In the genomic region with DNA sequence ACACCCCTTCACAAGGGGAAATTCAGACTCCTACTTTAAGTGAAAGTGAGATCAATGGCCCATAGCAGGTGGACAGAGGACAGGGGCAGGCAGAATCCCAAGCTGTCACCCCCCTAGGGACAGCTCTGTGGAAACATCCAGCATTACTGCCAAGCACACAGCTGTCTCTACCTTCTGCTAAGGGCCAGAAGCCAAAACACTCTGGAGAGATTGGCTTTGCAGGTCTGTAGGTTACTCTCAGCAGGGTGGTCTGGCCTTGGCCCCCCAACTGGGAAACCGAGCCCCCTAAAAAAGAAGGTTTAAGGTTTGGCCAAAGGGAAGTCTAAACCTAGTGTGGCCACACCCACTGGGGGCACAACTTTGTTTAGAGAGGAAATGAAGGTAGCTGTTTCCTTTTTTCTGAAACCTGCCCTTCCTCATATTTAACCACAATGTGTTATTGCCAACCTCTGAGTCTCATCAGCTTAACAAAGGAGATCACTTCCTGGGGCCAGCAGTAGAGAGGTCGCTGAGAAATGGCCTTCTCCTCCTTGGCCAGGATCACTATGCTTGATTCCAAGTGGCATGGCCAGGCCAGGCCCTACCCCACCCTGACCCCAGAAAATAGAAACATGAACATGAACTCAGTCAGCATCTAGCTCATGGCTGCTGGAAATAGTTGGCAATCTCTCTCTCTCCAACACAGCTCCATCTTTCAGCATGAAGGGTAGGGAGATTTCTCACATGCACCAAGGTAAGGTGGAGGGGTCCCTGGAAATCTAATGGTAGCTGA, we compare ENCODE assay signal across 7 cellular contexts. TPM values are rescaled to one million over a fixed set of nuclear protein-coding genes. Genes with fewer than 3 reads are reported as not detected.
DNase-seq lines count a peak whose midpoint lies in the region; ATAC-seq, FAIRE-seq and TF ChIP-seq lines count a peak whose summit lies in the region.

No MANE protein-coding gene starts in this region.

- H3K79me1 ChIP-seq in IMR-90 (ENCODE audit: low read depth in 1 of 2, low read length in 2 of 2) = 0 out of 4 replicates have a peak, but pooled peaks cover 0 to 6% of the 10 kb centered on the region in 2 experiments

- H2BK15ac ChIP-seq in IMR-90 (ENCODE audit: low read depth, low read length) = no peak overlapping the region

- dilution Hi-C loops in IMR-90 (cut with HindIII; ENCODE audit: low sequenced_read_pairs, unreplicated experiment) = no loop called here

- WGBS in IMR-90 (ENCODE audit: extremely low coverage in 2 of 2, insufficient read length in 1 of 2), 2 experiments = no CpG with 5 or more reads among the region's 2 CpGs
- WGBS in K562 (ENCODE audit: insufficient coverage, low coverage, missing lambda C conversion rate) = 4% methylated on average over 2 of the region's 2 CpGs

- H4K91ac ChIP-seq in IMR-90 (ENCODE audit: insufficient read depth, low read depth, low read length) = no peak overlapping the region

- in situ Hi-C loops in IMR-90 (cut with MboI; ENCODE audit: low sequenced_read_pairs) (loop anchor here (10.0 kb wide), 1 partner anchor 49 kb away; no protein-coding TSS in a partner anchor), K562 (cut with MboI) (no loop called here)

- no peak overlapping the region for H2BK120ac ChIP-seq in IMR-90 (ENCODE audit: low read depth, low read length)

- TF ChIP-seq POLR2A in IMR-90 (IDR thresholded peaks at IDR 0.05; ENCODE audit: low read depth, low read length) = no peak
- TF ChIP-seq POLR2A in K562 (conservative IDR thresholded peaks at IDR 0.05) = no peak

- peak overlapping the region; percentile 12; the same call in 1 of the 2 replicates for H3K23ac ChIP-seq in IMR-90 (ENCODE audit: low read depth, low read length)

- no peaks in the 10 kb centered on the region for H3K9me1 ChIP-seq in IMR-90 (ENCODE audit: insufficient read depth, low read length)
- H3K9me1 ChIP-seq in K562 (ENCODE audit: control insufficient read depth, insufficient read depth, low read length) = no peaks in the 10 kb centered on the region

- H3K4me3 ChIP-seq in IMR-90 (ENCODE audit: insufficient read depth, low read depth, low read length) = no peak overlapping the region
- H3K4me3 ChIP-seq in OCI-LY7 (ENCODE audit: low read depth, low read length, poor library complexity, severe bottlenecking) = peak overlapping the region; percentile 43
- H3K4me3 ChIP-seq in K562 = no peak overlapping the region

- H2AFZ ChIP-seq in IMR-90 (replicated peaks; ENCODE audit: low read length, poor library complexity) (no peak overlapping the region), OCI-LY7 (ENCODE audit: low read length) (peak overlapping the region; percentile 85), K562 (ENCODE audit: low read depth, low read length) (no peak overlapping the region)

- FAIRE-seq in K562 (lab: Jason Lieb, UNC) = no peak

- H3K18ac ChIP-seq in IMR-90 (ENCODE audit: low read depth, low read length) = no peak overlapping the region

- no peak overlapping the region for H3K14ac ChIP-seq in IMR-90 (replicated peaks; ENCODE audit: low read depth, low read length)

- H3K4ac ChIP-seq in IMR-90 (ENCODE audit: low read depth, low read length) = no peak overlapping the region

- no peak overlapping the region for H2AK9ac ChIP-seq in IMR-90 (replicated peaks; ENCODE audit: low read depth, low read length, poor library complexity)

- H3K4me2 ChIP-seq in IMR-90 (ENCODE audit: low read depth, low read length) (no peak overlapping the region), OCI-LY7 (ENCODE audit: low read length) (peak overlapping the region; percentile 75), K562 (ENCODE audit: insufficient read depth, low read length) (no peak overlapping the region)

- H3K27me3 ChIP-seq in IMR-90 (ENCODE audit: control insufficient read depth, insufficient read depth, low read length) (no peaks in the 10 kb centered on the region), K562 (ENCODE audit: control insufficient read depth in 2 of 2, insufficient read depth in 2 of 2, low read length in 2 of 2) (peaks cover 15 to 25% of the 10 kb centered on the region in 2 experiments; a peak in 4 of 5 replicates)

- H4K20me1 ChIP-seq in IMR-90 (ENCODE audit: insufficient read depth, low read length) (no peaks in the 10 kb centered on the region; the same call in 1 of the 2 replicates), OCI-LY7 (ENCODE audit: insufficient read depth, low read length) (no peaks in the 10 kb centered on the region), K562 (replicated peaks; ENCODE audit: control insufficient read depth, insufficient read depth, low read length) (peaks cover 20% of the 10 kb centered on the region)

- no peak overlapping the region for H2AK5ac ChIP-seq in IMR-90 (ENCODE audit: low read depth, low read length)

- no peak for TF ChIP-seq EP300 in K562 (IDR thresholded peaks at IDR 0.05; ENCODE audit: low read length)

- intact Hi-C loops in IMR-90 (cut with micrococcal nuclease) = no loop called here
- intact Hi-C loops in OCI-LY7 (cut with micrococcal nuclease; ENCODE audit: unreplicated experiment) = loop anchor here (1.0 kb wide), 1 partner anchor 33 kb away; no protein-coding TSS in a partner anchor
- intact Hi-C loops in K562 (cut with micrococcal nuclease) = no loop called here

- H3K79me2 ChIP-seq in OCI-LY7 (ENCODE audit: insufficient read depth, low read depth, low read length) (no peaks in the 10 kb centered on the region), K562 (ENCODE audit: control insufficient read depth, insufficient read depth, low read length) (no peaks in the 10 kb centered on the region)

- H4K5ac ChIP-seq in IMR-90 (ENCODE audit: low read depth, low read length) = no peak overlapping the region

- H3K36me3 ChIP-seq in IMR-90 (ENCODE audit: control insufficient read depth, insufficient read depth, low read length) (peaks cover 34% of the 10 kb centered on the region), OCI-LY7 (ENCODE audit: insufficient read depth, low read length) (no peaks in the 10 kb centered on the region), K562 (ENCODE audit: control insufficient read depth, insufficient read depth, low read length) (no peaks in the 10 kb centered on the region)

- no peak overlapping the region for H4K8ac ChIP-seq in IMR-90 (ENCODE audit: low read depth in 2 of 2, low read length in 2 of 2)

- no peak overlapping the region for H3K27ac ChIP-seq in IMR-90 (ENCODE audit: insufficient read depth, low read length)
- peak overlapping the region; percentile 86 for H3K27ac ChIP-seq in OCI-LY7 (ENCODE audit: low read depth, low read length, poor library complexity, severe bottlenecking)
- H3K27ac ChIP-seq in K562 (ENCODE audit: extremely low read depth, low read depth, low read length) = no peak overlapping the region

- TF ChIP-seq CTCF in IMR-90 (conservative IDR thresholded peaks at IDR 0.05; ENCODE audit: low read depth, low read length) = no peak
- no peak for TF ChIP-seq CTCF in OCI-LY7 (conservative IDR thresholded peaks at IDR 0.05; ENCODE audit: low read length)
- no peak for TF ChIP-seq CTCF in K562 (IDR thresholded peaks at IDR 0.05 in 2 of 3, conservative IDR thresholded peaks at IDR 0.05 in 1 of 3; ENCODE audit: insufficient read depth in 2 of 3, low read depth in 1 of 3, low read length in 3 of 3)

- H3K9ac ChIP-seq in IMR-90 (ENCODE audit: low read depth, low read length) = no peak overlapping the region
- no peak overlapping the region for H3K9ac ChIP-seq in K562 (ENCODE audit: insufficient read depth in 1 of 2, low read depth in 2 of 2, low read length in 2 of 2)

- ATAC-seq in IMR-90 (ENCODE audit: low read depth) (no peak), K562 (no peak), GM19467 (IDR thresholded peaks at IDR 0.05; ENCODE audit: unreplicated experiment) (no peak), HG03025 (IDR thresholded peaks at IDR 0.05; ENCODE audit: low FRiP score, unreplicated experiment) (no peak)

- no peaks in the 10 kb centered on the region for H3K9me3 ChIP-seq in IMR-90 (ENCODE audit: control insufficient read depth, insufficient read depth, low read length)
- no peaks in the 10 kb centered on the region for H3K9me3 ChIP-seq in OCI-LY7 (ENCODE audit: low read length)
- no peaks in the 10 kb centered on the region for H3K9me3 ChIP-seq in K562 (replicated peaks; ENCODE audit: control insufficient read depth, insufficient read depth, low read depth, low read length)

- H3K4me1 ChIP-seq in IMR-90 (ENCODE audit: control insufficient read depth, insufficient read depth, low read length) = peaks cover 5% of the 10 kb centered on the region; the same call in 1 of the 2 replicates
- peaks cover 25% of the 10 kb centered on the region for H3K4me1 ChIP-seq in OCI-LY7 (ENCODE audit: insufficient read depth, low read length, poor library complexity, severe bottlenecking)
- peaks cover 0 to 3% of the 10 kb centered on the region in 2 experiments; a peak in 2 of 5 replicates for H3K4me1 ChIP-seq in K562 (replicated peaks in 1 of 2; ENCODE audit: control insufficient read depth in 2 of 2, insufficient read depth in 2 of 2, low read length in 2 of 2)

- DNase-seq in IMR-90 (no peak), OCI-LY7 (ENCODE audit: low spot score) (peak; percentile 86), K562 (ENCODE audit: extremely low read depth in 1 of 4, low spot score in 3 of 4) (no peak), NCI-H2029 treated with DMSO at 0.1 percent for 48 hours (lab: John Stamatoyannopoulos, UW) (no peak)
- peak; percentile 43 for DNase-seq in stimulated activated CD8-positive, alpha-beta memory T cell treated with anti-CD3 and anti-CD28 coated beads, Interleukin-4, amount 100 ng/mL, for 48 hours

- CTCF ChIA-PET in IMR-90 (lab: Yijun Ruan, JAX) (no interaction called here), OCI-LY7 (lab: Charles Lee; ENCODE audit: unreplicated experiment) (interaction anchor here (0.5 to 1.4 kb wide), 5 partner anchors 8 to 110 kb away, joined by 3 to 4 read pairs (median 3); no protein-coding TSS in a partner anchor), K562 (lab: Yijun Ruan, JAX; ENCODE audit: low intra/inter-chr PET ratio) (interaction anchor here (1.4 kb wide), 1 partner anchor 10 kb away, joined by 3 read pairs; no protein-coding TSS in a partner anchor)

- H3K9me2 ChIP-seq in OCI-LY7 (ENCODE audit: insufficient read depth, low read length) = no peaks in the 10 kb centered on the region

- no peak overlapping the region for H3K56ac ChIP-seq in IMR-90 (ENCODE audit: extremely low read depth, insufficient read depth, low read length)

- H2BK20ac ChIP-seq in IMR-90 (ENCODE audit: low read depth, low read length) = no peak overlapping the region

- BruUV-seq in IMR-90 (replicated peaks; lab: Mats Ljungman, UMichigan) (no TSS peak), OCI-LY7 (replicated peaks; lab: Mats Ljungman, UMichigan) (no TSS peak), K562 (replicated peaks; lab: Mats Ljungman, UMichigan) (no TSS peak)

- TF ChIP-seq RAD21 in IMR-90 (IDR thresholded peaks at IDR 0.05; ENCODE audit: low read length) = no peak
- TF ChIP-seq RAD21 in K562 (CRISPR knock-in tag; conservative IDR thresholded peaks at IDR 0.05 in 1 of 2, IDR thresholded peaks at IDR 0.05 in 1 of 2) = no peak

- POLR2A ChIA-PET in IMR-90 (lab: Charles Lee; ENCODE audit: unreplicated experiment) (no interaction called here), OCI-LY7 (lab: Charles Lee) (interaction anchor here (0.6 to 1.3 kb wide), 5 partner anchors 9 to 144 kb away, joined by 3 to 8 read pairs (median 5); a partner anchor contains a TSS), K562 (lab: Yijun Ruan, JAX) (interaction anchor here (0.6 to 3.7 kb wide), 18 partner anchors 8 to 864 kb away, joined by 3 to 22 read pairs (median 5); a partner anchor contains a TSS)

- H2BK5ac ChIP-seq in IMR-90 (ENCODE audit: low read depth, low read length, poor library complexity, severe bottlenecking) = no peak overlapping the region

RNA-seq across cellular contexts. Expression of a gene that starts 25.9 kb away (rescaled TPM):
- total RNA-seq in IMR-90 (2012; rRNA removed) (3.4 and 4.2 TPM in 2 replicates), OCI-LY7 (2022) (2.2 and 3.2 TPM in 2 replicates), K562 (2014; rRNA removed) (0.20 and 0.32 TPM in 2 replicates), K562 (2014; rRNA removed; fragmentation: Illumina TruSeq; extraction: Trizol) (not detected in 2 replicates), K562 (2015; rRNA removed; fragmentation: Illumina TruSeq; extraction: Trizol) (not detected in 2 replicates), K562 (2021) (0.13 and 0.29 TPM in 2 replicates)
- polyA plus RNA-seq in IMR-90 (2012; rRNA removed) (37.0 and 55.8 TPM in 2 replicates), K562 (2011; rRNA removed) (0.06 and 0.26 TPM in 2 replicates), K562 (2014; fragmentation: Illumina TruSeq; extraction: Trizol) (not detected in 2 replicates), K562 (2014; fragmentation: Nextera tagmentation; extraction: Ambion mirVana) (not detected), K562 (2014; rRNA removed) (0.13 and 0.23 TPM in 2 replicates)
- 44.5 and 81.9 TPM in 2 replicates for polyA plus RNA-seq in IMR-90 (2012; cell fraction: cytosol; rRNA removed)
- 68.1 and 248 TPM in 2 replicates for polyA plus RNA-seq in IMR-90 (2012; cell fraction: nucleus; rRNA removed; ENCODE audit: low replicate concordance)
- 1.0 and 1.2 TPM in 2 replicates for total RNA-seq in OCI-LY7 (2014; rRNA removed; shearing (Covaris generic))
- 0.65 TPM in 1 of 2 replicates, not detected in the other for total RNA-seq in K562 (2011; cell fraction: chromatin; rRNA removed; ENCODE audit: low replicate concordance)
- 0.50 and 0.92 TPM in 2 replicates for total RNA-seq in K562 (2011; cell fraction: nucleolus; rRNA removed)
- total RNA-seq in K562 (2011; cell fraction: nucleoplasm; rRNA removed) = 0.15 TPM in 2 replicates
- polyA plus RNA-seq in K562 (2011; cell fraction: cytosol; rRNA removed) = 0.15 and 0.25 TPM in 2 replicates
- polyA plus RNA-seq in K562 (2011; cell fraction: nucleus; rRNA removed) = 0.61 and 0.65 TPM in 2 replicates
- polyA plus RNA-seq in K562 (2012) = 0.21 and 1.3 TPM in 2 replicates
- not detected in 2 replicates for polyA minus RNA-seq in K562 (2011; rRNA and poly(A)+ RNA removed)
- not detected in 2 replicates for polyA minus RNA-seq in K562 (2011; cell fraction: cytosol; rRNA and poly(A)+ RNA removed)
- polyA minus RNA-seq in K562 (2011; cell fraction: nucleus; rRNA and poly(A)+ RNA removed) = 0.22 and 0.27 TPM in 2 replicates

RNA-seq across cellular contexts. Expression of a gene that starts 32.1 kb away (rescaled TPM):
- 25.8 and 27.1 TPM in 2 replicates for total RNA-seq in IMR-90 (2012; rRNA removed)
- 28.7 and 30.1 TPM in 2 replicates for polyA plus RNA-seq in IMR-90 (2012; rRNA removed)
- polyA plus RNA-seq in IMR-90 (2012; cell fraction: cytosol; rRNA removed) = 14.3 and 46.6 TPM in 2 replicates
- polyA plus RNA-seq in IMR-90 (2012; cell fraction: nucleus; rRNA removed; ENCODE audit: low replicate concordance) = 70.3 and 122 TPM in 2 replicates
- total RNA-seq in OCI-LY7 (2014; rRNA removed; shearing (Covaris generic)) = 11.4 and 14.8 TPM in 2 replicates
- total RNA-seq in OCI-LY7 (2022) = 32.9 and 38.1 TPM in 2 replicates
- 116 and 152 TPM in 2 replicates for total RNA-seq in K562 (2011; cell fraction: chromatin; rRNA removed; ENCODE audit: low replicate concordance)
- total RNA-seq in K562 (2011; cell fraction: nucleolus; rRNA removed) = 68.5 and 75.0 TPM in 2 replicates
- 88.1 and 101 TPM in 2 replicates for total RNA-seq in K562 (2011; cell fraction: nucleoplasm; rRNA removed)
- total RNA-seq in K562 (2014; rRNA removed) = 15.1 and 15.6 TPM in 2 replicates
- total RNA-seq in K562 (2014; rRNA removed; fragmentation: Illumina TruSeq; extraction: Trizol) = 13.5 and 15.3 TPM in 2 replicates
- 15.2 and 15.7 TPM in 2 replicates for total RNA-seq in K562 (2015; rRNA removed; fragmentation: Illumina TruSeq; extraction: Trizol)
- total RNA-seq in K562 (2021) = 20.1 and 21.1 TPM in 2 replicates
- polyA plus RNA-seq in K562 (2011; rRNA removed) = 25.6 and 43.0 TPM in 2 replicates
- polyA plus RNA-seq in K562 (2011; cell fraction: cytosol; rRNA removed) = 24.5 and 36.2 TPM in 2 replicates
- polyA plus RNA-seq in K562 (2011; cell fraction: nucleus; rRNA removed) = 73.7 and 92.5 TPM in 2 replicates
- 15.0 and 42.6 TPM in 2 replicates for polyA plus RNA-seq in K562 (2012)
- 15.4 and 16.5 TPM in 2 replicates for polyA plus RNA-seq in K562 (2014; fragmentation: Illumina TruSeq; extraction: Trizol)
- 1 to 10 TPM; 1.3 to 1.8 TPM for polyA plus RNA-seq in K562 (2014; fragmentation: Nextera tagmentation; extraction: Ambion mirVana)
- 15.8 and 18.6 TPM in 2 replicates for polyA plus RNA-seq in K562 (2014; rRNA removed)
- polyA minus RNA-seq in K562 (2011; rRNA and poly(A)+ RNA removed) = 24.1 and 42.3 TPM in 2 replicates
- 13.4 and 21.4 TPM in 2 replicates for polyA minus RNA-seq in K562 (2011; cell fraction: cytosol; rRNA and poly(A)+ RNA removed)
- 36.2 and 65.9 TPM in 2 replicates for polyA minus RNA-seq in K562 (2011; cell fraction: nucleus; rRNA and poly(A)+ RNA removed)

RNA-seq across cellular contexts. Expression of a gene that starts 43.9 kb away (rescaled TPM):
- total RNA-seq in IMR-90 (2012; rRNA removed) = 19.0 and 22.8 TPM in 2 replicates
- 68.8 and 71.5 TPM in 2 replicates for polyA plus RNA-seq in IMR-90 (2012; rRNA removed)
- polyA plus RNA-seq in IMR-90 (2012; cell fraction: cytosol; rRNA removed) = 43.1 and 81.0 TPM in 2 replicates
- polyA plus RNA-seq in IMR-90 (2012; cell fraction: nucleus; rRNA removed; ENCODE audit: low replicate concordance) = 269 and 514 TPM in 2 replicates
- total RNA-seq in OCI-LY7 (2014; rRNA removed; shearing (Covaris generic)) = 26.7 and 28.7 TPM in 2 replicates
- 62.5 and 79.2 TPM in 2 replicates for total RNA-seq in OCI-LY7 (2022)
- total RNA-seq in K562 (2011; cell fraction: chromatin; rRNA removed; ENCODE audit: low replicate concordance) = 482 and 971 TPM in 2 replicates
- total RNA-seq in K562 (2011; cell fraction: nucleolus; rRNA removed) = 663 TPM in 2 replicates
- total RNA-seq in K562 (2011; cell fraction: nucleoplasm; rRNA removed) = 469 and 476 TPM in 2 replicates
- total RNA-seq in K562 (2014; rRNA removed) = 72.6 and 103 TPM in 2 replicates
- 26.1 and 26.4 TPM in 2 replicates for total RNA-seq in K562 (2014; rRNA removed; fragmentation: Illumina TruSeq; extraction: Trizol)
- total RNA-seq in K562 (2015; rRNA removed; fragmentation: Illumina TruSeq; extraction: Trizol) = 59.2 and 60.1 TPM in 2 replicates
- total RNA-seq in K562 (2021) = 264 and 271 TPM in 2 replicates
- polyA plus RNA-seq in K562 (2011; rRNA removed) = 40.4 and 111 TPM in 2 replicates
- polyA plus RNA-seq in K562 (2011; cell fraction: cytosol; rRNA removed) = 75.5 and 117 TPM in 2 replicates
- polyA plus RNA-seq in K562 (2011; cell fraction: nucleus; rRNA removed) = 369 and 471 TPM in 2 replicates
- polyA plus RNA-seq in K562 (2012) = 148 and 229 TPM in 2 replicates
- polyA plus RNA-seq in K562 (2014; fragmentation: Illumina TruSeq; extraction: Trizol) = 76.0 and 122 TPM in 2 replicates
- polyA plus RNA-seq in K562 (2014; fragmentation: Nextera tagmentation; extraction: Ambion mirVana) = 1 to 10 TPM; 4.0 to 5.2 TPM
- 102 and 130 TPM in 2 replicates for polyA plus RNA-seq in K562 (2014; rRNA removed)
- 98.8 and 108 TPM in 2 replicates for polyA minus RNA-seq in K562 (2011; rRNA and poly(A)+ RNA removed)
- polyA minus RNA-seq in K562 (2011; cell fraction: cytosol; rRNA and poly(A)+ RNA removed) = 188 and 326 TPM in 2 replicates
- polyA minus RNA-seq in K562 (2011; cell fraction: nucleus; rRNA and poly(A)+ RNA removed) = 310 and 409 TPM in 2 replicates

Comparison
In these comparisons a context has a peak if more than half of its experiments do, and no peak if none do; other contexts are left out.
1. DNase-seq: peak in OCI-LY7 (single experiment) and stimulated activated CD8-positive, alpha-beta memory T cell treated with anti-CD3 and anti-CD28 coated beads, Interleukin-4, amount 100 ng/mL, for 48 hours (single experiment); none in IMR-90 (single experiment), K562 (0 of 4) and NCI-H2029 treated with DMSO at 0.1 percent for 48 hours (single experiment).